13 cellular contexts compared by ENCODE assay signal in the genomic region with DNA sequence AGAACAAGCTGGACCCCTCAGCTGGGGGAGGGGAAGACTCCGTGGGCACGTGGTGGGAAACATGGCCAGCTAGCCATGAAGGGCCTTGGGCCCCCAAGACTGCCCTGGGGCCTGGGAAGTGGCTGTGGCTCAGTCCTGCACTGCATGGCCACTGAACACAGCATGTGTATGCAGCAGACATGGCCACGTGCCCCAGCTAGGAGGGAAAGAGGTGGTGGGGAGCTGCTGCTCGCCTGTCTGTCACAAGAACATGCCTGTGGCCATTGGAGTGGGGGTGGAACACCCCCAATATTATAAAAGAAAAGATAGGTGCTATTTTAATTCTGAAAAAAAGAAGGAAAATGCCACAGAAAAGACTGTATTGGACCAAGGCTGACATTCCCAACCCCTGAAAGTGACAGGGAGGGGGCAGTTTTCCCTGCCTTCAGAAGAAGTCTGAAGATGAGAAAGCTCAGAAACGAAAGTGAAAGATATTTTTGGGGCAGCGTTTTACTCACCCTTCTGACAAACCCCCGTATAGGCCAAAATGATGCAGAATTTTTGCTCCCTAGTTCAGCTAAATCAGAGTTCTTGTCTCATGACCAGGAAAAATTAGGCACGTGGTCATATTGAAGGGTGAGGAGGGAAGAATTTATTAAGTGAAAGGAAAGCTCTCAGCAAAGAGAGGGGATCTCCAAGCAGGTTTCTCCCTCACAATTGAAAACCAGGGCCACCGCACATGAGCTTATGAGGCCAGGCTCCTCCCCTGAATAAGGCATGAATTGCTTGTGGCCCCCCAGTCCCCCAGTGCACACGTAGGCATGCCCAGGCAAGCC. TPM values are rescaled to one million over a fixed set of nuclear protein-coding genes. Genes with fewer than 3 reads are reported as not detected.
DNase-seq lines count a peak whose midpoint lies in the region; ATAC-seq, FAIRE-seq and TF ChIP-seq lines count a peak whose summit lies in the region.
"Had no signal": no experiment of that assay in that cellular context is flagged by ENCODE, and none has a peak within 500 bp of the region (broad histone marks: within the 10 kb centered on the region; RNA-seq: fewer than 3 reads in every experiment).

No MANE protein-coding gene starts in this region.

- H3K4me1 ChIP-seq in stomach: no peaks in the 10 kb centered on the region
- H3K4me1 ChIP-seq: right lobe of liver, uterus had no signal

- ATAC-seq in HG02852 (IDR thresholded peaks at IDR 0.05; ENCODE audit: unreplicated experiment): peak; percentile 60
- peak; percentile 87 to 90 for ATAC-seq in natural killer cell treated with Interleukin-12 subunit alpha and Interleukin-12 subunit beta and Interleukin-15 and Interleukin-18, amount 100 ng/mL, for 72 hours
- ATAC-seq: GM23338 had no signal

- H3K9me3 Mint-ChIP-seq in activated T-helper 1 cell treated with anti-CD3 and anti-CD28 coated beads, Interleukin-12 subunit alpha, Interleukin-12 subunit beta, Interleukin-2, Interleukin-4 antibody, amounts not matched to agents 30 ng/mL and 10 ng/mL and 1 ng/mL, durations not matched to agents 14 hours and 24 hours and 36 hours: peaks cover 22% of the 10 kb centered on the region
- H3K9me3 Mint-ChIP-seq in natural killer cell treated with Interleukin-12 subunit alpha and Interleukin-12 subunit beta and Interleukin-15 and Interleukin-18, amount 100 ng/mL, for 72 hours: peaks cover 8% of the 10 kb centered on the region

- no peak for TF ChIP-seq CTCF in stomach (IDR thresholded peaks at IDR 0.05)

- no peak overlapping the region for H3K27ac ChIP-seq in stomach
- H3K27ac ChIP-seq: right lobe of liver, uterus had no signal

- intact Hi-C loops in activated T-helper 1 cell treated with anti-CD3 and anti-CD28 coated beads, Interleukin-12 subunit alpha, Interleukin-12 subunit beta, Interleukin-2, Interleukin-4 antibody, amounts not matched to agents 30 ng/mL and 10 ng/mL and 1 ng/mL, durations not matched to agents 14 hours and 24 hours and 36 hours (cut with micrococcal nuclease): loop anchor here (1.0 to 2.0 kb wide), 4 partner anchors 13 to 63 kb away; a partner anchor contains a TSS
- intact Hi-C loops in stomach (cut with DNase I; ENCODE audit: low total_unique reads): no loop called here

- H3K27me3 Mint-ChIP-seq in activated T-helper 1 cell treated with anti-CD3 and anti-CD28 coated beads, Interleukin-12 subunit alpha, Interleukin-12 subunit beta, Interleukin-2, Interleukin-4 antibody, amounts not matched to agents 30 ng/mL and 10 ng/mL and 1 ng/mL, durations not matched to agents 14 hours and 24 hours and 36 hours (ENCODE audit: insufficient read depth): no peaks in the 10 kb centered on the region
- no peaks in the 10 kb centered on the region for H3K27me3 Mint-ChIP-seq in natural killer cell treated with Interleukin-12 subunit alpha and Interleukin-12 subunit beta and Interleukin-15 and Interleukin-18, amount 100 ng/mL, for 72 hours

- TF ChIP-seq POLR2A in GM12891 (IDR thresholded peaks at IDR 0.05; ENCODE audit: low read depth, low read length): no peak
- no peak for TF ChIP-seq POLR2A in stomach (IDR thresholded peaks at IDR 0.05)

- H3K27me3 ChIP-seq in stomach: no peaks in the 10 kb centered on the region
- H3K27me3 ChIP-seq: right lobe of liver, uterus had no signal

- no peak for TF ChIP-seq EP300 in stomach (IDR thresholded peaks at IDR 0.05)

- peaks cover 0 to 23% (median 13%) of the 10 kb centered on the region in 4 donors for H3K9me3 ChIP-seq in stomach
- H3K9me3 ChIP-seq: uterus had no signal

- H3K27ac Mint-ChIP-seq in activated T-helper 1 cell treated with anti-CD3 and anti-CD28 coated beads, Interleukin-12 subunit alpha, Interleukin-12 subunit beta, Interleukin-2, Interleukin-4 antibody, amounts not matched to agents 30 ng/mL and 10 ng/mL and 1 ng/mL, durations not matched to agents 14 hours and 24 hours and 36 hours: peak overlapping the region; percentile 71
- H3K27ac Mint-ChIP-seq in natural killer cell treated with Interleukin-12 subunit alpha and Interleukin-12 subunit beta and Interleukin-15 and Interleukin-18, amount 100 ng/mL, for 72 hours: peak overlapping the region; percentile 89 to 95
- H3K27ac Mint-ChIP-seq: GM23338 had no signal

- DNase-seq in GM12891 (ENCODE audit: insufficient read length, low spot score) (no peak), stomach (no peak), SW480 (ENCODE audit: low spot score) (no peak), DMS153 treated with DMSO at 0.1 percent for 48 hours (lab: John Stamatoyannopoulos, UW; ENCODE audit: unreplicated experiment) (no peak)
- DNase-seq in activated T-helper 1 cell treated with anti-CD3 and anti-CD28 coated beads, Interleukin-12 subunit alpha, Interleukin-12 subunit beta, Interleukin-2, Interleukin-4 antibody, amounts not matched to agents 30 ng/mL and 10 ng/mL and 1 ng/mL, durations not matched to agents 14 hours and 24 hours and 36 hours (ENCODE audit: low spot score): no peak
- no peak for DNase-seq in natural killer cell treated with Interleukin-12 subunit alpha and Interleukin-12 subunit beta and Interleukin-15 and Interleukin-18, amount 100 ng/mL, for 72 hours (ENCODE audit: low spot score)
- DNase-seq: activated CD4-positive, CD25-positive, alpha-beta regulatory T cell; DMS 273 treated with DMSO at 0.1 percent for 48 hours; NCI-H345; right lobe of liver; uterus had no signal

- 71 to 77% (median 76%) methylated on average over 10 of the region's 10 CpGs for WGBS in stomach, 5 donors

- no peak overlapping the region for H3K4me3 ChIP-seq in stomach
- H3K4me3 ChIP-seq: GM23338, right lobe of liver, uterus had no signal

- peaks cover 24% of the 10 kb centered on the region for H3K4me1 Mint-ChIP-seq in activated T-helper 1 cell treated with anti-CD3 and anti-CD28 coated beads, Interleukin-12 subunit alpha, Interleukin-12 subunit beta, Interleukin-2, Interleukin-4 antibody, amounts not matched to agents 30 ng/mL and 10 ng/mL and 1 ng/mL, durations not matched to agents 14 hours and 24 hours and 36 hours (ENCODE audit: low read depth)
- H3K4me1 Mint-ChIP-seq in natural killer cell treated with Interleukin-12 subunit alpha and Interleukin-12 subunit beta and Interleukin-15 and Interleukin-18, amount 100 ng/mL, for 72 hours (ENCODE audit: low read depth in 2 of 2): peaks cover 20 to 24% of the 10 kb centered on the region in 2 donors

- H3K36me3 Mint-ChIP-seq in activated T-helper 1 cell treated with anti-CD3 and anti-CD28 coated beads, Interleukin-12 subunit alpha, Interleukin-12 subunit beta, Interleukin-2, Interleukin-4 antibody, amounts not matched to agents 30 ng/mL and 10 ng/mL and 1 ng/mL, durations not matched to agents 14 hours and 24 hours and 36 hours (ENCODE audit: low read depth): peaks cover 3% of the 10 kb centered on the region
- peaks cover 20% of the 10 kb centered on the region for H3K36me3 Mint-ChIP-seq in natural killer cell treated with Interleukin-12 subunit alpha and Interleukin-12 subunit beta and Interleukin-15 and Interleukin-18, amount 100 ng/mL, for 72 hours

- peak overlapping the region; percentile 77 for H3K4me3 Mint-ChIP-seq in activated T-helper 1 cell treated with anti-CD3 and anti-CD28 coated beads, Interleukin-12 subunit alpha, Interleukin-12 subunit beta, Interleukin-2, Interleukin-4 antibody, amounts not matched to agents 30 ng/mL and 10 ng/mL and 1 ng/mL, durations not matched to agents 14 hours and 24 hours and 36 hours
- peak overlapping the region; percentile 87 for H3K4me3 Mint-ChIP-seq in natural killer cell treated with Interleukin-12 subunit alpha and Interleukin-12 subunit beta and Interleukin-15 and Interleukin-18, amount 100 ng/mL, for 72 hours
- H3K4me3 Mint-ChIP-seq: GM23338 had no signal

- peak; percentile 78 for FAIRE-seq in GM12891 (lab: Jason Lieb, UNC)

- no peaks in the 10 kb centered on the region for H3K36me3 ChIP-seq in stomach
- H3K36me3 ChIP-seq: right lobe of liver, uterus had no signal

TF ChIP-seq in GM12891, 5 proteins besides CTCF, POLR2A, EP300 and RAD21:
- TF ChIP-seq PAX5 (IDR thresholded peaks at IDR 0.05; ENCODE audit: insufficient read depth, low read length, severe bottlenecking) (no peak), TAF1 (IDR thresholded peaks at IDR 0.05; ENCODE audit: low read depth, low read length) (0 out of 2 replicates have a peak, but pooled peaks have one; percentile 7)
TF ChIP-seq in GM12891: peak in this region for 1.

RNA-seq across cellular contexts. Expression of a gene that starts 35.2 kb away (rescaled TPM):
- 7.6 TPM for polyA plus RNA-seq in GM12891 (2012; ENCODE audit: low read depth, missing spikeins)
- 37.9 and 42.7 TPM in 2 replicates for total RNA-seq in activated T-helper 1 cell treated with anti-CD3 and anti-CD28 coated beads, Interleukin-12 subunit alpha, Interleukin-12 subunit beta, Interleukin-2, Interleukin-4 antibody, amounts not matched to agents 30 ng/mL and 10 ng/mL and 1 ng/mL, durations not matched to agents 14 hours and 24 hours and 36 hours
- 100 to 1,000 TPM in 1 of 2 donors, 10 to 100 TPM in 1; 81.7 to 156 TPM for total RNA-seq in natural killer cell treated with Interleukin-12 subunit alpha and Interleukin-12 subunit beta and Interleukin-15 and Interleukin-18, amount 100 ng/mL, for 72 hours
- total RNA-seq in stomach: 100 to 1,000 TPM in 2 of 5 donors, 10 to 100 TPM in 3; 39.7 to 198 (median 61.8) TPM
- polyA plus RNA-seq in stomach: 1 to 10 TPM; 2.3 to 4.8 (median 2.9) TPM
